ENCODE assay signal across 1 cellular context in the genomic region with DNA sequence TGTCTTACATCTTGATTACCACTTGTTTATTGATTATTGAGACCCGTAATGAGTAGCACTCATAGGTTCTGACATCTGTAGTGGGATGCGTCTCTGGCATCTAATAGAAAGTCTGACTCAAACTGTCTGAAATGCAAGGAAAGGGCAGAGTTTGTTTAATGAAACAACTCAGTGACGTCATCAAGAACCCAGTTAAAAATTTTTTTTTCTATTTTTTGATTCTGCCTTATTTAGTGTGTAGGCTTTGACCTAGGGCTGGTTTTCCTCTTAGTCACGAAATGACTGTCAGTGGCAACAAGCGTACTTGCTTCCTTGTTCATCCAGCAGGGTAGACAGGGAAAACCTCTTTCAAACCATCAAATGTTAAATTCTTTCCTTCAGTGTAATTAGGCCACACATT.
TF ChIP-seq lines count a peak whose summit lies in the region.

No MANE protein-coding gene starts in this region.

TF ChIP-seq in GM23338, 12 proteins besides CTCF, POLR2A, EP300 and RAD21 (continued from another document):
- TF ChIP-seq, protein P1, sequence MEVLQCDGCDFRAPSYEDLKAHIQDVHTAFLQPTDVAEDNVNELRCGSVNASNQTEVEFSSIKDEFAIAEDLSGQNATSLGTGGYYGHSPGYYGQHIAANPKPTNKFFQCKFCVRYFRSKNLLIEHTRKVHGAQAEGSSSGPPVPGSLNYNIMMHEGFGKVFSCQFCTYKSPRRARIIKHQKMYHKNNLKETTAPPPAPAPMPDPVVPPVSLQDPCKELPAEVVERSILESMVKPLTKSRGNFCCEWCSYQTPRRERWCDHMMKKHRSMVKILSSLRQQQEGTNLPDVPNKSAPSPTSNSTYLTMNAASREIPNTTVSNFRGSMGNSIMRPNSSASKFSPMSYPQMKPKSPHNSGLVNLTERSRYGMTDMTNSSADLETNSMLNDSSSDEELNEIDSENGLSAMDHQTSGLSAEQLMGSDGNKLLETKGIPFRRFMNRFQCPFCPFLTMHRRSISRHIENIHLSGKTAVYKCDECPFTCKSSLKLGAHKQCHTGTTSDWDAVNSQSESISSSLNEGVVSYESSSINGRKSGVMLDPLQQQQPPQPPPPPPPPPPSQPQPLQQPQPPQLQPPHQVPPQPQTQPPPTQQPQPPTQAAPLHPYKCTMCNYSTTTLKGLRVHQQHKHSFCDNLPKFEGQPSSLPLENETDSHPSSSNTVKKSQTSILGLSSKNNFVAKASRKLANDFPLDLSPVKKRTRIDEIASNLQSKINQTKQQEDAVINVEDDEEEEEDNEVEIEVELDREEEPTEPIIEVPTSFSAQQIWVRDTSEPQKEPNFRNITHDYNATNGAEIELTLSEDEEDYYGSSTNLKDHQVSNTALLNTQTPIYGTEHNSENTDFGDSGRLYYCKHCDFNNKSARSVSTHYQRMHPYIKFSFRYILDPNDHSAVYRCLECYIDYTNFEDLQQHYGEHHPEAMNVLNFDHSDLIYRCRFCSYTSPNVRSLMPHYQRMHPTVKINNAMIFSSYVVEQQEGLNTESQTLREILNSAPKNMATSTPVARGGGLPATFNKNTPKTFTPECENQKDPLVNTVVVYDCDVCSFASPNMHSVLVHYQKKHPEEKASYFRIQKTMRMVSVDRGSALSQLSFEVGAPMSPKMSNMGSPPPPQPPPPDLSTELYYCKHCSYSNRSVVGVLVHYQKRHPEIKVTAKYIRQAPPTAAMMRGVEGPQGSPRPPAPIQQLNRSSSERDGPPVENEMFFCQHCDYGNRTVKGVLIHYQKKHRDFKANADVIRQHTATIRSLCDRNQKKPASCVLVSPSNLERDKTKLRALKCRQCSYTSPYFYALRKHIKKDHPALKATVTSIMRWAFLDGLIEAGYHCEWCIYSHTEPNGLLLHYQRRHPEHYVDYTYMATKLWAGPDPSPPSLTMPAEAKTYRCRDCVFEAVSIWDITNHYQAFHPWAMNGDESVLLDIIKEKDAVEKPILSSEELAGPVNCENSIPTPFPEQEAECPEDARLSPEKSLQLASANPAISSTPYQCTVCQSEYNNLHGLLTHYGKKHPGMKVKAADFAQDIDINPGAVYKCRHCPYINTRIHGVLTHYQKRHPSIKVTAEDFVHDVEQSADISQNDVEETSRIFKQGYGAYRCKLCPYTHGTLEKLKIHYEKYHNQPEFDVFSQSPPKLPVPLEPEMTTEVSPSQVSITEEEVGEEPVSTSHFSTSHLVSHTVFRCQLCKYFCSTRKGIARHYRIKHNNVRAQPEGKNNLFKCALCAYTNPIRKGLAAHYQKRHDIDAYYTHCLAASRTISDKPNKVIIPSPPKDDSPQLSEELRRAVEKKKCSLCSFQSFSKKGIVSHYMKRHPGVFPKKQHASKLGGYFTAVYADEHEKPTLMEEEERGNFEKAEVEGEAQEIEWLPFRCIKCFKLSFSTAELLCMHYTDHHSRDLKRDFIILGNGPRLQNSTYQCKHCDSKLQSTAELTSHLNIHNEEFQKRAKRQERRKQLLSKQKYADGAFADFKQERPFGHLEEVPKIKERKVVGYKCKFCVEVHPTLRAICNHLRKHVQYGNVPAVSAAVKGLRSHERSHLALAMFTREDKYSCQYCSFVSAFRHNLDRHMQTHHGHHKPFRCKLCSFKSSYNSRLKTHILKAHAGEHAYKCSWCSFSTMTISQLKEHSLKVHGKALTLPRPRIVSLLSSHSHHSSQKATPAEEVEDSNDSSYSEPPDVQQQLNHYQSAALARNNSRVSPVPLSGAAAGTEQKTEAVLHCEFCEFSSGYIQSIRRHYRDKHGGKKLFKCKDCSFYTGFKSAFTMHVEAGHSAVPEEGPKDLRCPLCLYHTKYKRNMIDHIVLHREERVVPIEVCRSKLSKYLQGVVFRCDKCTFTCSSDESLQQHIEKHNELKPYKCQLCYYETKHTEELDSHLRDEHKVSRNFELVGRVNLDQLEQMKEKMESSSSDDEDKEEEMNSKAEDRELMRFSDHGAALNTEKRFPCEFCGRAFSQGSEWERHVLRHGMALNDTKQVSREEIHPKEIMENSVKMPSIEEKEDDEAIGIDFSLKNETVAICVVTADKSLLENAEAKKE (CRISPR knock-in tag; IDR thresholded peaks at IDR 0.05): no peak
